ENCODE assay signal across 10 cellular contexts in the genomic region with DNA sequence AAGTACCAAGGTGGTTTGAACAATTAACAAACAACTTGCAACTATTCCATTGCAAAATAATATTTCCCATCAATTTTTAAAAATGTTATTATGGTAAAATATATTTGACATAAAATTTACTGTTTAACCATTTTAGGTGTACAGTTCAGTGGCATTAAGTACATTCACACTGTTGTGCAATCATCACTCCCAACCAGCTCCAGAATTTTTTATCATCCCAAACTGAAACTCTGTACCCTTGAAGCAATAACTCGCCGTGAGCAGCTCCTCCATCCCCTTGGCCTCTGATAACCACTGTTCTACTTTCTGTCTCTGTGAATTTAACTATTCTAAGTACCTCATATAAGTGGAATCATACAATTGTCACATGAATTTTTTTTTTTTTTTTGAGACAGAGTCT.
"Had no signal": no experiment of that assay in that cellular context is flagged by ENCODE, and none has a peak within 500 bp of the region (broad histone marks: within the 10 kb centered on the region; RNA-seq: fewer than 3 reads in every experiment).

No MANE protein-coding gene starts in this region.

- H3K36me3 ChIP-seq: HAP-1 had no signal

- ATAC-seq: GM23338, HCT116 had no signal

- H3K4me1 ChIP-seq: HAP-1 had no signal

- H3K9me3 ChIP-seq: HAP-1 had no signal

- H3K4me3 ChIP-seq: GM23338, HAP-1 had no signal

- FAIRE-seq: H1 had no signal

- H3K27ac ChIP-seq: HL-60, KMS-11 had no signal

- H3K27ac Mint-ChIP-seq: GM23338, HFFc6, IgD-negative memory B cell had no signal

- H3K4me3 Mint-ChIP-seq: GM23338, HFFc6, IgD-negative memory B cell had no signal

- H3K4me1 Mint-ChIP-seq: GM23338, IgD-negative memory B cell had no signal

- H3K36me3 Mint-ChIP-seq: IgD-negative memory B cell had no signal

- H2AFZ ChIP-seq: GM23338 had no signal

- H3K4me2 ChIP-seq: GM23338, KMS-11 had no signal

- DNase-seq: H7, HFFc6, KBM-7 had no signal

- H3K9ac ChIP-seq: KMS-11 had no signal
